In the genomic region with DNA sequence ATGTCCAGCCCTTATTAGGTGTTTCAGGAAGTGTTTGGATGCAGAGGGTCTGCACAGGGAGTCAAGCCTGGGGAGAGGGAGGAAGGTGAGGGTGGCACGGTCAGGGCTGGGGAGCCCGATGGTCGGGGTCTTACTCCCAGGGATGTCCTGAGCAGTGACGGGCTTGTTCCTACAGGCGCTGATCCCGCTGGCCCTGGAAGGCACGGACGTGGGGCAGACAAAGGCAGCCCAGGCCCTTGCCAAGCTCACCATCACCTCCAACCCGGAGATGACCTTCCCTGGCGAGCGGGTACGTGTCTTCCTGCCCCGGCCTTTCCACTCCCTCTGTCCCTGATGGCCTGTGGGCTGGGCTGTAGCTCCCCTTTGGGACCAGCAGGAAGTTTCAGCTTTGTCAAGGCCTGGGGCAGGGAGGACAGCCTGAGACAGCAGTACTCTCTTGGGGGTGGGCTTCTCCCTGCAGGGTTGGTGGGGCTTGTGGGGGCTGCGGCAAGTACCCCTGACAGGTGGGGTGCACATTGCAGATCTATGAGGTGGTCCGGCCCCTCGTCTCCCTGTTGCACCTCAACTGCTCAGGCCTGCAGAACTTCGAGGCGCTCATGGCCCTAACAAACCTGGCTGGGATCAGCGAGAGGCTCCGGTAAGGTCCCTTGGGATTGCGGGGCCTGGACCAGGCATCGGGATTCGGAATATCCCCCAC, we compare ENCODE assay signal across 1 cellular context.
TF ChIP-seq lines count a peak whose summit lies in the region.

No MANE protein-coding gene starts in this region.

TF ChIP-seq in K562, 482 proteins besides CTCF, POLR2A, EP300 and RAD21 (continued from another document):
- TF ChIP-seq, protein P1, sequence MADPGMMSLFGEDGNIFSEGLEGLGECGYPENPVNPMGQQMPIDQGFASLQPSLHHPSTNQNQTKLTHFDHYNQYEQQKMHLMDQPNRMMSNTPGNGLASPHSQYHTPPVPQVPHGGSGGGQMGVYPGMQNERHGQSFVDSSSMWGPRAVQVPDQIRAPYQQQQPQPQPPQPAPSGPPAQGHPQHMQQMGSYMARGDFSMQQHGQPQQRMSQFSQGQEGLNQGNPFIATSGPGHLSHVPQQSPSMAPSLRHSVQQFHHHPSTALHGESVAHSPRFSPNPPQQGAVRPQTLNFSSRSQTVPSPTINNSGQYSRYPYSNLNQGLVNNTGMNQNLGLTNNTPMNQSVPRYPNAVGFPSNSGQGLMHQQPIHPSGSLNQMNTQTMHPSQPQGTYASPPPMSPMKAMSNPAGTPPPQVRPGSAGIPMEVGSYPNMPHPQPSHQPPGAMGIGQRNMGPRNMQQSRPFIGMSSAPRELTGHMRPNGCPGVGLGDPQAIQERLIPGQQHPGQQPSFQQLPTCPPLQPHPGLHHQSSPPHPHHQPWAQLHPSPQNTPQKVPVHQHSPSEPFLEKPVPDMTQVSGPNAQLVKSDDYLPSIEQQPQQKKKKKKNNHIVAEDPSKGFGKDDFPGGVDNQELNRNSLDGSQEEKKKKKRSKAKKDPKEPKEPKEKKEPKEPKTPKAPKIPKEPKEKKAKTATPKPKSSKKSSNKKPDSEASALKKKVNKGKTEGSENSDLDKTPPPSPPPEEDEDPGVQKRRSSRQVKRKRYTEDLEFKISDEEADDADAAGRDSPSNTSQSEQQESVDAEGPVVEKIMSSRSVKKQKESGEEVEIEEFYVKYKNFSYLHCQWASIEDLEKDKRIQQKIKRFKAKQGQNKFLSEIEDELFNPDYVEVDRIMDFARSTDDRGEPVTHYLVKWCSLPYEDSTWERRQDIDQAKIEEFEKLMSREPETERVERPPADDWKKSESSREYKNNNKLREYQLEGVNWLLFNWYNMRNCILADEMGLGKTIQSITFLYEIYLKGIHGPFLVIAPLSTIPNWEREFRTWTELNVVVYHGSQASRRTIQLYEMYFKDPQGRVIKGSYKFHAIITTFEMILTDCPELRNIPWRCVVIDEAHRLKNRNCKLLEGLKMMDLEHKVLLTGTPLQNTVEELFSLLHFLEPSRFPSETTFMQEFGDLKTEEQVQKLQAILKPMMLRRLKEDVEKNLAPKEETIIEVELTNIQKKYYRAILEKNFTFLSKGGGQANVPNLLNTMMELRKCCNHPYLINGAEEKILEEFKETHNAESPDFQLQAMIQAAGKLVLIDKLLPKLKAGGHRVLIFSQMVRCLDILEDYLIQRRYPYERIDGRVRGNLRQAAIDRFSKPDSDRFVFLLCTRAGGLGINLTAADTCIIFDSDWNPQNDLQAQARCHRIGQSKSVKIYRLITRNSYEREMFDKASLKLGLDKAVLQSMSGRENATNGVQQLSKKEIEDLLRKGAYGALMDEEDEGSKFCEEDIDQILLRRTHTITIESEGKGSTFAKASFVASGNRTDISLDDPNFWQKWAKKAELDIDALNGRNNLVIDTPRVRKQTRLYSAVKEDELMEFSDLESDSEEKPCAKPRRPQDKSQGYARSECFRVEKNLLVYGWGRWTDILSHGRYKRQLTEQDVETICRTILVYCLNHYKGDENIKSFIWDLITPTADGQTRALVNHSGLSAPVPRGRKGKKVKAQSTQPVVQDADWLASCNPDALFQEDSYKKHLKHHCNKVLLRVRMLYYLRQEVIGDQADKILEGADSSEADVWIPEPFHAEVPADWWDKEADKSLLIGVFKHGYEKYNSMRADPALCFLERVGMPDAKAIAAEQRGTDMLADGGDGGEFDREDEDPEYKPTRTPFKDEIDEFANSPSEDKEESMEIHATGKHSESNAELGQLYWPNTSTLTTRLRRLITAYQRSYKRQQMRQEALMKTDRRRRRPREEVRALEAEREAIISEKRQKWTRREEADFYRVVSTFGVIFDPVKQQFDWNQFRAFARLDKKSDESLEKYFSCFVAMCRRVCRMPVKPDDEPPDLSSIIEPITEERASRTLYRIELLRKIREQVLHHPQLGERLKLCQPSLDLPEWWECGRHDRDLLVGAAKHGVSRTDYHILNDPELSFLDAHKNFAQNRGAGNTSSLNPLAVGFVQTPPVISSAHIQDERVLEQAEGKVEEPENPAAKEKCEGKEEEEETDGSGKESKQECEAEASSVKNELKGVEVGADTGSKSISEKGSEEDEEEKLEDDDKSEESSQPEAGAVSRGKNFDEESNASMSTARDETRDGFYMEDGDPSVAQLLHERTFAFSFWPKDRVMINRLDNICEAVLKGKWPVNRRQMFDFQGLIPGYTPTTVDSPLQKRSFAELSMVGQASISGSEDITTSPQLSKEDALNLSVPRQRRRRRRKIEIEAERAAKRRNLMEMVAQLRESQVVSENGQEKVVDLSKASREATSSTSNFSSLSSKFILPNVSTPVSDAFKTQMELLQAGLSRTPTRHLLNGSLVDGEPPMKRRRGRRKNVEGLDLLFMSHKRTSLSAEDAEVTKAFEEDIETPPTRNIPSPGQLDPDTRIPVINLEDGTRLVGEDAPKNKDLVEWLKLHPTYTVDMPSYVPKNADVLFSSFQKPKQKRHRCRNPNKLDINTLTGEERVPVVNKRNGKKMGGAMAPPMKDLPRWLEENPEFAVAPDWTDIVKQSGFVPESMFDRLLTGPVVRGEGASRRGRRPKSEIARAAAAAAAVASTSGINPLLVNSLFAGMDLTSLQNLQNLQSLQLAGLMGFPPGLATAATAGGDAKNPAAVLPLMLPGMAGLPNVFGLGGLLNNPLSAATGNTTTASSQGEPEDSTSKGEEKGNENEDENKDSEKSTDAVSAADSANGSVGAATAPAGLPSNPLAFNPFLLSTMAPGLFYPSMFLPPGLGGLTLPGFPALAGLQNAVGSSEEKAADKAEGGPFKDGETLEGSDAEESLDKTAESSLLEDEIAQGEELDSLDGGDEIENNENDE (IDR thresholded peaks at IDR 0.05; ENCODE audit: low read depth, low read length): no peak
- no peak for TF ChIP-seq ZNF121 (CRISPR knock-in tag; conservative IDR thresholded peaks at IDR 0.05)
- no peak for TF ChIP-seq HOXB6 (CRISPR knock-in tag; IDR thresholded peaks at IDR 0.05; ENCODE audit: borderline replicate concordance)
- no peak for TF ChIP-seq ESRRA (IDR thresholded peaks at IDR 0.05; ENCODE audit: borderline replicate concordance, low read depth)
- TF ChIP-seq, protein P2, sequence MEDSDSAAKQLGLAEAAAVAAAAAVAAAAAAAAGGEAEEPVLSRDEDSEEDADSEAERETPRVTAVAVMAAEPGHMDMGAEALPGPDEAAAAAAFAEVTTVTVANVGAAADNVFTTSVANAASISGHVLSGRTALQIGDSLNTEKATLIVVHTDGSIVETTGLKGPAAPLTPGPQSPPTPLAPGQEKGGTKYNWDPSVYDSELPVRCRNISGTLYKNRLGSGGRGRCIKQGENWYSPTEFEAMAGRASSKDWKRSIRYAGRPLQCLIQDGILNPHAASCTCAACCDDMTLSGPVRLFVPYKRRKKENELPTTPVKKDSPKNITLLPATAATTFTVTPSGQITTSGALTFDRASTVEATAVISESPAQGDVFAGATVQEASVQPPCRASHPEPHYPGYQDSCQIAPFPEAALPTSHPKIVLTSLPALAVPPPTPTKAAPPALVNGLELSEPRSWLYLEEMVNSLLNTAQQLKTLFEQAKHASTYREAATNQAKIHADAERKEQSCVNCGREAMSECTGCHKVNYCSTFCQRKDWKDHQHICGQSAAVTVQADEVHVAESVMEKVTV (CRISPR knock-in tag; IDR thresholded peaks at IDR 0.05): no peak
- no peak for TF ChIP-seq GTF2E2 (tag; IDR thresholded peaks at IDR 0.05)
- TF ChIP-seq ZNF76 (CRISPR knock-in tag; IDR thresholded peaks at IDR 0.05; ENCODE audit: borderline replicate concordance): no peak
- TF ChIP-seq TGIF2 (CRISPR knock-in tag; IDR thresholded peaks at IDR 0.05): no peak
- TF ChIP-seq CHCHD3 (CRISPR knock-in tag; IDR thresholded peaks at IDR 0.05): no peak
- TF ChIP-seq, protein P3, sequence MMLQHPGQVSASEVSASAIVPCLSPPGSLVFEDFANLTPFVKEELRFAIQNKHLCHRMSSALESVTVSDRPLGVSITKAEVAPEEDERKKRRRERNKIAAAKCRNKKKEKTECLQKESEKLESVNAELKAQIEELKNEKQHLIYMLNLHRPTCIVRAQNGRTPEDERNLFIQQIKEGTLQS (IDR thresholded peaks at IDR 0.05): no peak; the same call in 1 of the 2 replicates
- TF ChIP-seq, protein P3 (CRISPR knock-in tag; conservative IDR thresholded peaks at IDR 0.05): no peak
- TF ChIP-seq, protein P4, sequence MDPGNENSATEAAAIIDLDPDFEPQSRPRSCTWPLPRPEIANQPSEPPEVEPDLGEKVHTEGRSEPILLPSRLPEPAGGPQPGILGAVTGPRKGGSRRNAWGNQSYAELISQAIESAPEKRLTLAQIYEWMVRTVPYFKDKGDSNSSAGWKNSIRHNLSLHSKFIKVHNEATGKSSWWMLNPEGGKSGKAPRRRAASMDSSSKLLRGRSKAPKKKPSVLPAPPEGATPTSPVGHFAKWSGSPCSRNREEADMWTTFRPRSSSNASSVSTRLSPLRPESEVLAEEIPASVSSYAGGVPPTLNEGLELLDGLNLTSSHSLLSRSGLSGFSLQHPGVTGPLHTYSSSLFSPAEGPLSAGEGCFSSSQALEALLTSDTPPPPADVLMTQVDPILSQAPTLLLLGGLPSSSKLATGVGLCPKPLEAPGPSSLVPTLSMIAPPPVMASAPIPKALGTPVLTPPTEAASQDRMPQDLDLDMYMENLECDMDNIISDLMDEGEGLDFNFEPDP (CRISPR knock-in tag; IDR thresholded peaks at IDR 0.05): no peak
- TF ChIP-seq, protein P5, sequence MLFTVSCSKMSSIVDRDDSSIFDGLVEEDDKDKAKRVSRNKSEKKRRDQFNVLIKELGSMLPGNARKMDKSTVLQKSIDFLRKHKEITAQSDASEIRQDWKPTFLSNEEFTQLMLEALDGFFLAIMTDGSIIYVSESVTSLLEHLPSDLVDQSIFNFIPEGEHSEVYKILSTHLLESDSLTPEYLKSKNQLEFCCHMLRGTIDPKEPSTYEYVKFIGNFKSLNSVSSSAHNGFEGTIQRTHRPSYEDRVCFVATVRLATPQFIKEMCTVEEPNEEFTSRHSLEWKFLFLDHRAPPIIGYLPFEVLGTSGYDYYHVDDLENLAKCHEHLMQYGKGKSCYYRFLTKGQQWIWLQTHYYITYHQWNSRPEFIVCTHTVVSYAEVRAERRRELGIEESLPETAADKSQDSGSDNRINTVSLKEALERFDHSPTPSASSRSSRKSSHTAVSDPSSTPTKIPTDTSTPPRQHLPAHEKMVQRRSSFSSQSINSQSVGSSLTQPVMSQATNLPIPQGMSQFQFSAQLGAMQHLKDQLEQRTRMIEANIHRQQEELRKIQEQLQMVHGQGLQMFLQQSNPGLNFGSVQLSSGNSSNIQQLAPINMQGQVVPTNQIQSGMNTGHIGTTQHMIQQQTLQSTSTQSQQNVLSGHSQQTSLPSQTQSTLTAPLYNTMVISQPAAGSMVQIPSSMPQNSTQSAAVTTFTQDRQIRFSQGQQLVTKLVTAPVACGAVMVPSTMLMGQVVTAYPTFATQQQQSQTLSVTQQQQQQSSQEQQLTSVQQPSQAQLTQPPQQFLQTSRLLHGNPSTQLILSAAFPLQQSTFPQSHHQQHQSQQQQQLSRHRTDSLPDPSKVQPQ (CRISPR knock-in tag; IDR thresholded peaks at IDR 0.05; ENCODE audit: borderline replicate concordance): no peak
